20 cellular contexts compared by ENCODE assay signal in genomic region chr16:89678258-89678657, GRCh38.
"Had no signal": no experiment of that assay in that cellular context is flagged by ENCODE, and none has a peak within 500 bp of the region (broad histone marks: within the 10 kb centered on the region; RNA-seq: fewer than 3 reads in every experiment).

No MANE protein-coding gene starts in this region.

- ATAC-seq: activated CD4-positive, alpha-beta T cell treated with anti-CD3 and anti-CD28 coated beads for 36 hours; activated CD8-positive, alpha-beta memory T cell treated with anti-CD3 and anti-CD28 coated beads, Interleukin-2, amount 10 ng/mL, durations not matched to agents 7 days and 5 days; activated CD8-positive, alpha-beta T cell treated with anti-CD3 and anti-CD28 coated beads, Interleukin-2, amount 10 ng/mL, durations not matched to agents 7 days and 5 days; activated naive CD4-positive, alpha-beta T cell treated with anti-CD3 and anti-CD28 coated beads, Interleukin-2, amount 50 U/mL, for 72 hours; natural killer cell had no signal

- H3K4me1 ChIP-seq: left ventricle myocardium inferior, right atrium auricular region, tibial nerve had no signal

- FAIRE-seq: bronchial epithelial cell, frontal cortex had no signal

- H3K4me3 ChIP-seq: left ventricle myocardium inferior, lung, right atrium auricular region, tibial nerve had no signal

- DNase-seq: activated CD4-positive, alpha-beta T cell treated with anti-CD3 and anti-CD28 coated beads for 36 hours; activated CD4-positive, CD25-positive, alpha-beta regulatory T cell; activated CD8-positive, alpha-beta memory T cell treated with anti-CD3 and anti-CD28 coated beads, Interleukin-2, amount 10 ng/mL, durations not matched to agents 7 days and 5 days; activated CD8-positive, alpha-beta T cell treated with anti-CD3 and anti-CD28 coated beads, Interleukin-2, amount 10 ng/mL, durations not matched to agents 7 days and 5 days; activated naive CD4-positive, alpha-beta T cell; activated T-cell treated with anti-CD3 and anti-CD28 coated beads, Interleukin-2, amount 50 U/mL, for 48 hours; anterior cingulate cortex; dermis blood vessel endothelial cell; effector CD4-positive, alpha-beta T cell; left ventricle myocardium inferior; mesendoderm; natural killer cell; stimulated activated CD4-positive, alpha-beta T cell treated with anti-CD3 and anti-CD28 coated beads, Interleukin-15, amount 100 ng/mL, for 24 hours; stimulated activated naive CD4-positive, alpha-beta T cell treated with Interleukin-2 at 50 U/mL for 16 hours had no signal

- H3K36me3 ChIP-seq: left ventricle myocardium inferior, right atrium auricular region, tibial nerve had no signal

- H3K27ac ChIP-seq: left ventricle myocardium inferior, right atrium auricular region, tibial nerve had no signal

- H3K9me3 ChIP-seq: right atrium auricular region, tibial nerve had no signal

- H3K27me3 ChIP-seq: right atrium auricular region, tibial nerve had no signal
